8 cellular contexts compared by ENCODE assay signal in genomic region chr1:220787069-220787614, GRCh38. TPM values are rescaled to one million over a fixed set of nuclear protein-coding genes. Genes with fewer than 3 reads are reported as not detected.
DNase-seq lines count a peak whose midpoint lies in the region; ATAC-seq lines count a peak whose summit lies in the region.

No MANE protein-coding gene starts in this region.

- peak overlapping the region; percentile 68 to 72 for H3K27ac ChIP-seq in esophagus (ENCODE audit: low read depth in 2 of 2, low read length in 1 of 2)

- H3K27me3 ChIP-seq in esophagus (ENCODE audit: control insufficient read depth in 1 of 2, insufficient read depth in 2 of 2, low read length in 2 of 2) = no peaks in the 10 kb centered on the region

- H3K4me1 ChIP-seq in esophagus (ENCODE audit: control insufficient read depth in 2 of 2, insufficient read depth in 2 of 2, low read length in 1 of 2) = peaks cover 0 to 13% of the 10 kb centered on the region in 2 donors

- no peaks in the 10 kb centered on the region for H3K4me1 Mint-ChIP-seq in natural killer cell treated with Interleukin-12 subunit alpha and Interleukin-12 subunit beta and Interleukin-15 and Interleukin-18, amount 100 ng/mL, for 72 hours (ENCODE audit: low read depth in 2 of 2)

- ATAC-seq in GM18517 (IDR thresholded peaks at IDR 0.05; ENCODE audit: unreplicated experiment) (peak; percentile 47), HG02973 (IDR thresholded peaks at IDR 0.05; ENCODE audit: unreplicated experiment) (peak; percentile 36)
- ATAC-seq in natural killer cell treated with Interleukin-12 subunit alpha and Interleukin-12 subunit beta and Interleukin-15 and Interleukin-18, amount 100 ng/mL, for 72 hours = peak; percentile 37 to 42

- no peaks in the 10 kb centered on the region for H3K9me3 ChIP-seq in esophagus (ENCODE audit: control insufficient read depth in 2 of 2, insufficient read depth in 1 of 2, low read depth in 1 of 2, low read length in 1 of 2)

- H3K27ac Mint-ChIP-seq in natural killer cell treated with Interleukin-12 subunit alpha and Interleukin-12 subunit beta and Interleukin-15 and Interleukin-18, amount 100 ng/mL, for 72 hours = no peak overlapping the region

- peak overlapping the region; percentile 58 to 62 for H3K4me3 ChIP-seq in esophagus (ENCODE audit: low read depth in 1 of 2, low read length in 2 of 2)

- H3K4me3 Mint-ChIP-seq in natural killer cell treated with Interleukin-12 subunit alpha and Interleukin-12 subunit beta and Interleukin-15 and Interleukin-18, amount 100 ng/mL, for 72 hours = no peak overlapping the region

- WGBS in esophagus, 2 donors = 4 to 5% methylated on average over 32 of the region's 32 CpGs

- H3K36me3 Mint-ChIP-seq in natural killer cell treated with Interleukin-12 subunit alpha and Interleukin-12 subunit beta and Interleukin-15 and Interleukin-18, amount 100 ng/mL, for 72 hours = no peaks in the 10 kb centered on the region

- H3K27me3 Mint-ChIP-seq in natural killer cell treated with Interleukin-12 subunit alpha and Interleukin-12 subunit beta and Interleukin-15 and Interleukin-18, amount 100 ng/mL, for 72 hours = peaks cover 26 to 30% of the 10 kb centered on the region in 2 donors

- H3K9me3 Mint-ChIP-seq in natural killer cell treated with Interleukin-12 subunit alpha and Interleukin-12 subunit beta and Interleukin-15 and Interleukin-18, amount 100 ng/mL, for 72 hours = no peaks in the 10 kb centered on the region

- DNase-seq in NCI-H69 (lab: John Stamatoyannopoulos, UW) (peak; percentile 90), kidney glomerular epithelial cell (lab: John Stamatoyannopoulos, UW) (no peak), MV-4-11 (lab: John Stamatoyannopoulos, UW) (no peak), inferior parietal cortex (ENCODE audit: extremely low spot score) (no peak)
- no peak for DNase-seq in natural killer cell treated with Interleukin-12 subunit alpha and Interleukin-12 subunit beta and Interleukin-15 and Interleukin-18, amount 100 ng/mL, for 72 hours (ENCODE audit: low spot score)

- peaks cover 0 to 3% of the 10 kb centered on the region in 2 donors for H3K36me3 ChIP-seq in esophagus (ENCODE audit: control insufficient read depth in 2 of 2, insufficient read depth in 2 of 2, low read length in 1 of 2)

RNA-seq across cellular contexts. Expression of gene MTARC1, which starts 0.4 kb away (rescaled TPM):
- polyA plus RNA-seq in esophagus = 1 to 10 TPM; 6.0 to 8.3 TPM
- total RNA-seq in natural killer cell treated with Interleukin-12 subunit alpha and Interleukin-12 subunit beta and Interleukin-15 and Interleukin-18, amount 100 ng/mL, for 72 hours = under 1 TPM in 1 of 2 donors, not detected in 1; 0.17 TPM

RNA-seq across cellular contexts. Expression of gene MTARC2, which starts 39.0 kb away (rescaled TPM):
- 1 to 10 TPM; 5.0 to 6.0 TPM for polyA plus RNA-seq in esophagus
- not detected for total RNA-seq in natural killer cell treated with Interleukin-12 subunit alpha and Interleukin-12 subunit beta and Interleukin-15 and Interleukin-18, amount 100 ng/mL, for 72 hours
